In genomic region chr7:107938448-107939250, GRCh38 we compare ENCODE assay signal across 10 cellular contexts. TPM values are rescaled to one million over a fixed set of nuclear protein-coding genes. Genes with fewer than 3 reads are reported as not detected.
DNase-seq lines count a peak whose midpoint lies in the region; ATAC-seq and TF ChIP-seq lines count a peak whose summit lies in the region.
"Had no signal": no experiment of that assay in that cellular context is flagged by ENCODE, and none has a peak within 500 bp of the region (broad histone marks: within the 10 kb centered on the region; RNA-seq: fewer than 3 reads in every experiment).

No MANE protein-coding gene starts in this region.

- no peaks in the 10 kb centered on the region for H4K20me1 ChIP-seq in fibroblast of lung (ENCODE audit: control insufficient read depth, extremely low read depth, insufficient read depth, low read length)

- H3K27me3 ChIP-seq in adipocyte (replicated peaks; ENCODE audit: control insufficient read depth, insufficient read depth, low read length): no peaks in the 10 kb centered on the region
- H3K27me3 ChIP-seq in fibroblast of lung (ENCODE audit: control insufficient read depth, insufficient read depth, low read length): no peaks in the 10 kb centered on the region
- no peaks in the 10 kb centered on the region for H3K27me3 ChIP-seq in muscle layer of duodenum (ENCODE audit: low read depth, low read length)
- no peaks in the 10 kb centered on the region for H3K27me3 ChIP-seq in upper lobe of right lung

- H3K4me3 ChIP-seq in adipocyte (ENCODE audit: low read length) (peak overlapping the region; percentile 43), fibroblast of lung (replicated peaks in 1 of 4; ENCODE audit: control extremely low read depth in 1 of 4, insufficient read depth in 1 of 4, low read depth in 3 of 4, low read length in 4 of 4) (no peak overlapping the region), muscle layer of duodenum (ENCODE audit: low read depth in 1 of 2, low read length in 2 of 2) (no peak overlapping the region), upper lobe of right lung (no peak overlapping the region)

- TF ChIP-seq CTCF in fibroblast of lung (conservative IDR thresholded peaks at IDR 0.05 in 1 of 2, IDR thresholded peaks at IDR 0.05 in 1 of 2; ENCODE audit: low read depth in 1 of 2, low read length in 2 of 2) (no peak), upper lobe of right lung (IDR thresholded peaks at IDR 0.05) (no peak)

- no peak overlapping the region for H2AFZ ChIP-seq in fibroblast of lung (ENCODE audit: low read length)

- peak; percentile 30 for DNase-seq in adipocyte (ENCODE audit: low read depth)
- DNase-seq in fibroblast of lung (ENCODE audit: low read depth in 2 of 2): peak; percentile 57 to 58
- no peak for DNase-seq in upper lobe of right lung
- DNase-seq in NCI-H345 (lab: John Stamatoyannopoulos, UW): no peak
- DNase-seq in activated CD8-positive, alpha-beta memory T cell treated with anti-CD3 and anti-CD28 coated beads, Interleukin-2, amount 50 U/mL, for 48 hours: no peak
- DNase-seq: activated gamma-delta T cell, endodermal cell, NCI-H2081 treated with DMSO at 0.1 percent for 48 hours had no signal

- H3K79me2 ChIP-seq in fibroblast of lung (ENCODE audit: control insufficient read depth, insufficient read depth, low read length): no peaks in the 10 kb centered on the region

- H3K27ac ChIP-seq in fibroblast of lung (ENCODE audit: insufficient read depth, low read length) (peak overlapping the region; percentile 68), muscle layer of duodenum (ENCODE audit: low read length) (peak overlapping the region; percentile 93), upper lobe of right lung (peak overlapping the region; percentile 52)

- H3K4me1 ChIP-seq in adipocyte (ENCODE audit: control insufficient read depth, insufficient read depth, low read length) (peaks cover 56% of the 10 kb centered on the region), fibroblast of lung (ENCODE audit: control insufficient read depth, extremely low read depth, insufficient read depth, low read length) (peaks cover 29% of the 10 kb centered on the region), muscle layer of duodenum (ENCODE audit: control insufficient read depth in 1 of 2, insufficient read depth in 2 of 2, low read length in 2 of 2) (peaks cover 26 to 51% of the 10 kb centered on the region in 2 donors), upper lobe of right lung (peaks cover 6% of the 10 kb centered on the region)

- intact Hi-C loops in upper lobe of right lung (cut with DNase I): no loop called here

- peak overlapping the region; percentile 67 for H3K9ac ChIP-seq in adipocyte (ENCODE audit: low read length)
- no peak overlapping the region for H3K9ac ChIP-seq in fibroblast of lung (ENCODE audit: insufficient read depth, low read length)

- H3K4me2 ChIP-seq in fibroblast of lung (ENCODE audit: extremely low read depth, insufficient read depth, low read length): peak overlapping the region; percentile 33

- ATAC-seq in upper lobe of right lung (peak; percentile 56), GM21390 (IDR thresholded peaks at IDR 0.05; ENCODE audit: unreplicated experiment) (no peak)

- peaks cover 79% of the 10 kb centered on the region for H3K36me3 ChIP-seq in adipocyte (ENCODE audit: control insufficient read depth, insufficient read depth, low read length, severe bottlenecking)
- peaks cover 10% of the 10 kb centered on the region for H3K36me3 ChIP-seq in fibroblast of lung (ENCODE audit: control insufficient read depth, insufficient read depth, low read length)
- peaks cover 18 to 43% of the 10 kb centered on the region in 2 donors for H3K36me3 ChIP-seq in muscle layer of duodenum (ENCODE audit: control insufficient read depth in 1 of 2, insufficient read depth in 2 of 2, low read length in 2 of 2)
- peaks cover 22% of the 10 kb centered on the region for H3K36me3 ChIP-seq in upper lobe of right lung

- no peaks in the 10 kb centered on the region for H3K9me3 ChIP-seq in adipocyte (ENCODE audit: control insufficient read depth, low read length)
- H3K9me3 ChIP-seq in fibroblast of lung (ENCODE audit: control insufficient read depth, insufficient read depth, low read depth, low read length): no peaks in the 10 kb centered on the region
- no peaks in the 10 kb centered on the region for H3K9me3 ChIP-seq in muscle layer of duodenum (ENCODE audit: control insufficient read depth in 1 of 2, low read length in 2 of 2)
- H3K9me3 ChIP-seq in upper lobe of right lung: no peaks in the 10 kb centered on the region

RNA-seq across cellular contexts. Expression of gene DLD, which starts 47.7 kb away (rescaled TPM):
- total RNA-seq in fibroblast of lung (44.2 and 48.6 TPM in 2 replicates), upper lobe of right lung (65.6 TPM)
- 160 and 172 TPM in 2 replicates for polyA plus RNA-seq in fibroblast of lung
- polyA plus RNA-seq in fibroblast of lung (2012): 69.9 and 83.5 TPM in 2 replicates
- 15.9 and 30.8 TPM in 2 replicates for polyA minus RNA-seq in fibroblast of lung (ENCODE audit: low replicate concordance)

Comparison
In these comparisons a context has a peak if more than half of its experiments do, and no peak if none do; other contexts are left out.
1. DNase-seq: peak in adipocyte (single experiment) and fibroblast of lung (2 of 2); none in upper lobe of right lung (single experiment), NCI-H345 (single experiment) and activated CD8-positive, alpha-beta memory T cell treated with anti-CD3 and anti-CD28 coated beads, Interleukin-2, amount 50 U/mL, for 48 hours (single experiment).
2. Peak in every context shown above with its lines, with median percentiles within 50 percentile points of each other: H3K27ac ChIP-seq.